9 cellular contexts compared by ENCODE assay signal in the genomic region with DNA sequence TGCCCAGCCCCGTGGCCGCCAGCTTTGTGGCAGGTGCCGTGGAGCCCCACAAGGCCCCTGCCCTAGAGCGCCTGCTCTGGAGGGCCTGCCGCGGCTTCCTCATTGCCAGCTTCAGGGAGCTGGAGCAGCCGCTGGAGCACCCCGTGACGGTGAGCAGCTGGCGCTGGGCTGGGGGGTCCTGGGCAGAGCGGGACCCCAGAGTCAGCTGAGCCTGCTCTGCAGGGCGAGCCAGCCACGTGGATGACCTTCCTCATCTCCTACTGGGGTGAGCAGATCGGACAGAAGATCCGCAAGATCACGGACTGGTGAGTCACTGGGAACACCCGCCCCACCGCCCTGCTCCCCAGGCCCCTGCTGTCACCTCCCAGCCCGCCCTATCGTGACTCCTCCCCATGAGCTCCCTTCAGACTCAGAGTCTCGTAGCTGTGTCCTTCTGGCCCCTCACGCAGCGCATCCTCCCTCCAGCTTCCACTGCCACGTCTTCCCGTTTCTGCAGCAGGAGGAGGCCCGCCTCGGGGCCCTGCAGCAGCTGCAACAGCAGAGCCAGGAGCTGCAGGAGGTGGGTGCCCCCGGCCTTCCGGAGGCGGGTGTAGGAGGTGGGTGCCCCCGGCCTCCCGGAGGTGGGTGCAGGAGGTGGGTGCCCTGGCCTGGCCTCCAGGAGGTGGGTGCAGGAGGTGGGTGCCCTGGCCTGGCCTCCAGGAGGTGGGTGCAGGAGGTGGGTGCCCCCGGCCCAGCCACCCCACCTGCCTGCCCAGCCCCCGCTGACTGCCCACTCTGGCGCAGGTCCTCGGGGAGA. TPM values are rescaled to one million over a fixed set of nuclear protein-coding genes. Genes with fewer than 3 reads are reported as not detected.
DNase-seq lines count a peak whose midpoint lies in the region; TF ChIP-seq lines count a peak whose summit lies in the region.
"Had no signal": no experiment of that assay in that cellular context is flagged by ENCODE, and none has a peak within 500 bp of the region (broad histone marks: within the 10 kb centered on the region; RNA-seq: fewer than 3 reads in every experiment).

No MANE protein-coding gene starts in this region.

- no peak overlapping the region for H3K27ac ChIP-seq in mammary epithelial cell (ENCODE audit: insufficient read depth, low read depth, low read length)

- H4K20me1 ChIP-seq in mammary epithelial cell (ENCODE audit: insufficient read depth, low read length) = no peaks in the 10 kb centered on the region

- 95% methylated on average over 23 of the region's 36 CpGs for WGBS in mammary epithelial cell (ENCODE audit: low coverage, missing lambda C conversion rate)

- H3K4me2 ChIP-seq in mammary epithelial cell (ENCODE audit: insufficient read depth, low read depth, low read length) = no peak overlapping the region

- peaks cover 10% of the 10 kb centered on the region for H3K79me2 ChIP-seq in mammary epithelial cell (ENCODE audit: insufficient read depth, low read length)

- TF ChIP-seq CTCF in BE2C (IDR thresholded peaks at IDR 0.05; ENCODE audit: low read depth, low read length) (no peak), fibroblast of mammary gland (conservative IDR thresholded peaks at IDR 0.05; ENCODE audit: control insufficient read depth, insufficient read depth, low read depth, low read length) (no peak), mammary epithelial cell (conservative IDR thresholded peaks at IDR 0.05 in 1 of 2, IDR thresholded peaks at IDR 0.05 in 1 of 2; ENCODE audit: extremely low read depth in 1 of 2, insufficient read depth in 1 of 2, low read depth in 1 of 2, low read length in 2 of 2) (no peak)

- no peak overlapping the region for H3K9ac ChIP-seq in mammary epithelial cell (ENCODE audit: insufficient read depth, low read length)

- H3K9me3 ChIP-seq in BE2C (no peaks in the 10 kb centered on the region), mammary epithelial cell (replicated peaks; ENCODE audit: insufficient read depth, low read length) (no peaks in the 10 kb centered on the region)

- BruUV-seq in mammary epithelial cell (replicated peaks; lab: Mats Ljungman, UMichigan) = no TSS peak

- H3K4me3 ChIP-seq in BE2C (ENCODE audit: low read depth, low read length) (peak overlapping the region; percentile 46), fibroblast of mammary gland (ENCODE audit: control insufficient read depth, low read depth, low read length) (no peak overlapping the region), mammary epithelial cell (replicated peaks in 1 of 3; ENCODE audit: insufficient read depth in 1 of 3, low read depth in 2 of 3, low read length in 3 of 3) (no peak overlapping the region)

- CTCF ChIA-PET in mammary epithelial cell (lab: Charles Lee; ENCODE audit: low non-redundant PET) = no interaction called here

- no peak overlapping the region for H2AFZ ChIP-seq in mammary epithelial cell (ENCODE audit: low read depth, low read length)

- intact Hi-C loops in mammary epithelial cell (cut with micrococcal nuclease) = no loop called here

- DNase-seq in BE2C (peak; percentile 86), NCI-H2107 (lab: John Stamatoyannopoulos, UW) (peak; percentile 62), fibroblast of mammary gland (ENCODE audit: low read depth) (peak; percentile 88), mammary epithelial cell (no peak), NCI-H146 (lab: John Stamatoyannopoulos, UW) (no peak), NCI-H774 (lab: John Stamatoyannopoulos, UW) (no peak)
- DNase-seq: activated naive CD8-positive, alpha-beta T cell treated with anti-CD3 and anti-CD28 coated beads, Interleukin-2, amount 50 U/mL, for 24 hours; GF-D8; hippocampal formation had no signal

- in situ Hi-C loops in mammary epithelial cell (cut with MboI; ENCODE audit: low sequenced_read_pairs in 2 of 2) = no loop called here

- dilution Hi-C loops in mammary epithelial cell (cut with HindIII; ENCODE audit: low sequenced_read_pairs) = no loop called here

- no peaks in the 10 kb centered on the region for H3K36me3 ChIP-seq in BE2C
- no peaks in the 10 kb centered on the region for H3K36me3 ChIP-seq in mammary epithelial cell (ENCODE audit: insufficient read depth, low read length)

- peaks cover 36% of the 10 kb centered on the region for H3K4me1 ChIP-seq in BE2C
- peaks cover 12% of the 10 kb centered on the region for H3K4me1 ChIP-seq in mammary epithelial cell (ENCODE audit: insufficient read depth, low read length)

- no peaks in the 10 kb centered on the region for H3K27me3 ChIP-seq in BE2C
- H3K27me3 ChIP-seq in mammary epithelial cell (ENCODE audit: insufficient read depth, low read length) = no peaks in the 10 kb centered on the region

RNA-seq across cellular contexts. Expression of a gene that starts 4.7 kb away (rescaled TPM):
- polyA plus RNA-seq in BE2C (2012; ENCODE audit: insufficient read depth, insufficient read length, low read depth) = 58.1 TPM
- total RNA-seq in mammary epithelial cell = 10 to 100 TPM in 1 of 2 donors, 1 to 10 TPM in 1; 5.0 to 38.9 TPM
- polyA plus RNA-seq in mammary epithelial cell = 28.6 TPM
- polyA minus RNA-seq in mammary epithelial cell = 23.8 TPM

RNA-seq across cellular contexts. Expression of a gene that starts 13.1 kb away (rescaled TPM):
- 610 TPM for polyA plus RNA-seq in BE2C (2012; ENCODE audit: insufficient read depth, insufficient read length, low read depth)
- total RNA-seq in mammary epithelial cell = 100 to 1,000 TPM in 1 of 2 donors, 10 to 100 TPM in 1; 74.7 to 144 TPM
- polyA plus RNA-seq in mammary epithelial cell = 106 TPM
- polyA minus RNA-seq in mammary epithelial cell = 171 TPM

RNA-seq across cellular contexts. Expression of a gene that starts 33.4 kb away (rescaled TPM):
- 1.1 TPM for polyA plus RNA-seq in BE2C (2012; ENCODE audit: insufficient read depth, insufficient read length, low read depth)
- total RNA-seq in mammary epithelial cell = 10 to 100 TPM; 10.6 to 20.8 TPM
- 8.7 TPM for polyA plus RNA-seq in mammary epithelial cell
- polyA minus RNA-seq in mammary epithelial cell = 2.8 TPM

RNA-seq across cellular contexts. Expression of a gene that starts 39.6 kb away (rescaled TPM):
- 2.8 TPM for polyA plus RNA-seq in BE2C (2012; ENCODE audit: insufficient read depth, insufficient read length, low read depth)
- 10 to 100 TPM; 20.7 to 22.0 TPM for total RNA-seq in mammary epithelial cell
- polyA plus RNA-seq in mammary epithelial cell = 24.5 TPM
- polyA minus RNA-seq in mammary epithelial cell = 30.1 TPM

Comparison
In these comparisons a context has a peak if more than half of its experiments do, and no peak if none do; other contexts are left out.
1. DNase-seq: peak in BE2C (single experiment), NCI-H2107 (single experiment) and fibroblast of mammary gland (single experiment); none in mammary epithelial cell (single experiment), NCI-H146 (single experiment) and NCI-H774 (single experiment).